Comparison of ENCODE assay signal across 8 cellular contexts in genomic region chr5:176609724-176610429, GRCh38. TPM values are rescaled to one million over a fixed set of nuclear protein-coding genes. Genes with fewer than 3 reads are reported as not detected.
A peak's percentile ranks its signal among the peaks of the same experiment; 100 is the strongest.
DNase-seq lines count a peak whose midpoint lies in the region; ATAC-seq and TF ChIP-seq lines count a peak whose summit lies in the region.

Gene GPRIN1, minus strand, starts transcription at chr5:176610156. Its CDS starts 10,322 bp downstream, at chr5:176599834.

- H2AFZ ChIP-seq in neural cell (ENCODE audit: low read depth, low read length), result peak within 1 kb of the TSS; percentile 56

- H3K27me3 ChIP-seq in BLaER1 treated with 17β-estradiol and CSF1 and Interleukin-3, amounts not matched to agents 10 nM and 100 nM, result peaks cover 0 to 4% (median 3%) of the 10 kb centered on the region in 11 experiments; a peak in 3 of 22 replicates
- H3K27me3 ChIP-seq in neural cell (ENCODE audit: insufficient read depth, low read depth, low read length), result peaks cover 18% of the 10 kb centered on the region
- peaks cover 0 to 50% of the 10 kb centered on the region in 2 donors for H3K27me3 ChIP-seq in tibial nerve

- TF ChIP-seq CTCF in neural cell (IDR thresholded peaks at IDR 0.05; ENCODE audit: poor library complexity, severe bottlenecking) (peak; percentile 77), tibial nerve (IDR thresholded peaks at IDR 0.05) (no peak)

- H3K27ac ChIP-seq in BLaER1 treated with 17β-estradiol and CSF1 and Interleukin-3, amounts not matched to agents 10 nM and 100 nM, result peak within 1 kb of the TSS in 10 of 11 experiments; percentile 50 to 86 (median 80); a peak in 19 of 22 replicates
- H3K27ac ChIP-seq in neural cell (ENCODE audit: low read length) (peak within 1 kb of the TSS; percentile 53), tibial nerve (no peak within 1 kb of the TSS)

- in situ Hi-C loops in GM18951 (cut with MboI; ENCODE audit: low sequenced_read_pairs, unreplicated experiment), result no loop called here

- no peaks in the 10 kb centered on the region for H3K9me2 ChIP-seq in neural cell (ENCODE audit: insufficient read depth, low read length)

- peak; percentile 61 for TF ChIP-seq RAD21 in neural cell (conservative IDR thresholded peaks at IDR 0.05)

- peak; percentile 54 for TF ChIP-seq POLR2A in GM18951 (IDR thresholded peaks at IDR 0.05; ENCODE audit: extremely low read depth, insufficient read depth, insufficient read length)
- TF ChIP-seq POLR2A in tibial nerve (IDR thresholded peaks at IDR 0.05), result no peak

- peak; percentile 34 for TF ChIP-seq EP300 in neural cell (conservative IDR thresholded peaks at IDR 0.05; ENCODE audit: poor library complexity, severe bottlenecking)
- no peak for TF ChIP-seq EP300 in tibial nerve (IDR thresholded peaks at IDR 0.05)

- H3K9ac ChIP-seq in BLaER1 treated with 17β-estradiol and CSF1 and Interleukin-3, amounts not matched to agents 10 nM and 100 nM, result peak within 1 kb of the TSS; percentile 75 to 89 (median 84)
- H3K9ac ChIP-seq in neural cell (ENCODE audit: low read length), result peak within 1 kb of the TSS; percentile 85

- 1 to 2% methylated on average over 14 to 27 of the region's 100 CpGs for WGBS in tibial nerve, 2 donors

- peaks cover 32% of the 10 kb centered on the region for H3K79me2 ChIP-seq in neural cell (replicated peaks; ENCODE audit: insufficient read depth, low read length)

- H3K4me2 ChIP-seq in BLaER1 treated with 17β-estradiol and CSF1 and Interleukin-3, amounts not matched to agents 10 nM and 100 nM, result peak within 1 kb of the TSS; percentile 72 to 99 (median 95)
- H3K4me2 ChIP-seq in neural cell (ENCODE audit: low read length), result peak within 1 kb of the TSS; percentile 80

- peak; percentile 84 for DNase-seq in NCI-H748 (lab: John Stamatoyannopoulos, UW; ENCODE audit: unreplicated experiment)
- DNase-seq in activated T-cell treated with anti-CD3 and anti-CD28 coated beads for 24 hours (ENCODE audit: low read depth), result peak; percentile 53
- peak; percentile 27 for DNase-seq in fibroblast of gingiva (ENCODE audit: low read depth)
- DNase-seq in tibial nerve (ENCODE audit: low spot score in 2 of 2), result no peak

- no peaks in the 10 kb centered on the region for H3K9me3 ChIP-seq in BLaER1 treated with 17β-estradiol and CSF1 and Interleukin-3, amounts not matched to agents 10 nM and 100 nM (replicated peaks in 1 of 11)
- H3K9me3 ChIP-seq in neural cell (ENCODE audit: low read length), result no peaks in the 10 kb centered on the region
- H3K9me3 ChIP-seq in tibial nerve, result no peaks in the 10 kb centered on the region

- H3K4me1 ChIP-seq in BLaER1 treated with 17β-estradiol and CSF1 and Interleukin-3, amounts not matched to agents 10 nM and 100 nM, result peaks cover 13 to 49% (median 39%) of the 10 kb centered on the region in 10 experiments; a peak in 19 of 20 replicates
- H3K4me1 ChIP-seq in tibial nerve, result peaks cover 0 to 20% (median 4%) of the 10 kb centered on the region in 4 donors

- ATAC-seq in HG03108 (IDR thresholded peaks at IDR 0.05; ENCODE audit: unreplicated experiment), result peak; percentile 70

- no peaks in the 10 kb centered on the region for H3F3A ChIP-seq in neural cell (ENCODE audit: insufficient read depth, low read length, poor library complexity, severe bottlenecking)

- peak within 1 kb of the TSS; percentile 70 to 86 (median 78) for H3K4me3 ChIP-seq in BLaER1 treated with 17β-estradiol and CSF1 and Interleukin-3, amounts not matched to agents 10 nM and 100 nM
- peak within 1 kb of the TSS; percentile 74 for H3K4me3 ChIP-seq in neural cell (ENCODE audit: low read length)
- H3K4me3 ChIP-seq in tibial nerve, result peak within 1 kb of the TSS; percentile 22 to 64 (median 38)

- peaks cover 0 to 52% (median 45%) of the 10 kb centered on the region in 11 experiments; a peak in 20 of 22 replicates for H4K20me1 ChIP-seq in BLaER1 treated with 17β-estradiol and CSF1 and Interleukin-3, amounts not matched to agents 10 nM and 100 nM
- H4K20me1 ChIP-seq in neural cell (ENCODE audit: insufficient read depth), result no peaks in the 10 kb centered on the region

- H3K36me3 ChIP-seq in BLaER1 treated with 17β-estradiol and CSF1 and Interleukin-3, amounts not matched to agents 10 nM and 100 nM, result peaks cover 0 to 14% (median 0%) of the 10 kb centered on the region in 11 experiments; a peak in 5 of 22 replicates
- H3K36me3 ChIP-seq in neural cell (ENCODE audit: insufficient read depth, low read length) (no peaks in the 10 kb centered on the region), tibial nerve (no peaks in the 10 kb centered on the region)

TF ChIP-seq in neural cell, 6 proteins besides CTCF, POLR2A, EP300 and RAD21:
- TF ChIP-seq POLR2AphosphoS5 (IDR thresholded peaks at IDR 0.05) (peak; percentile 79), MXI1 (conservative IDR thresholded peaks at IDR 0.05; ENCODE audit: poor library complexity, severe bottlenecking) (peak; percentile 28), TAF1 (IDR thresholded peaks at IDR 0.05; ENCODE audit: low read depth) (no peak), REST (IDR thresholded peaks at IDR 0.05; ENCODE audit: borderline replicate concordance) (peak; percentile 62), SMC3 (conservative IDR thresholded peaks at IDR 0.05; ENCODE audit: poor library complexity) (peak; percentile 57), EZH2 (IDR thresholded peaks at IDR 0.05; ENCODE audit: borderline replicate concordance, insufficient read depth, low read length, poor library complexity, severe bottlenecking) (no peak)

RNA-seq across cellular contexts. Expression of gene GPRIN1, which starts in this region (rescaled TPM):
- polyA plus RNA-seq in neural cell, result 32.3 and 42.8 TPM in 2 replicates
- polyA minus RNA-seq in neural cell, result 87.6 and 94.2 TPM in 2 replicates
- under 1 TPM in 2 of 4 donors, not detected in 2; 0.22 to 0.90 TPM for total RNA-seq in tibial nerve

Comparison
In these comparisons a context has a peak if more than half of its experiments do, and no peak if none do; other contexts are left out.
1. H3K27ac ChIP-seq: peak in BLaER1 treated with 17β-estradiol and CSF1 and Interleukin-3, amounts not matched to agents 10 nM and 100 nM (10 of 11) and neural cell (single experiment); none in tibial nerve (0 of 4).
2. DNase-seq: peak in NCI-H748 (single experiment), activated T-cell treated with anti-CD3 and anti-CD28 coated beads for 24 hours (single experiment) and fibroblast of gingiva (single experiment); none in tibial nerve (0 of 2).
3. Peak in every context shown above with its lines, with median percentiles within 50 percentile points of each other: H3K4me3 ChIP-seq.